ENCODE assay signal across 1 cellular context in genomic region chr17:43547189-43547550, GRCh38.
TF ChIP-seq lines count a peak whose summit lies in the region.

No MANE protein-coding gene starts in this region.

TF ChIP-seq in H1, 55 proteins besides CTCF, POLR2A, EP300 and RAD21 (continued from another document):
- TF ChIP-seq CEBPB (IDR thresholded peaks at IDR 0.05; ENCODE audit: low read depth, low read length): no peak
- no peak for TF ChIP-seq JUN (IDR thresholded peaks at IDR 0.05; ENCODE audit: low read depth, low read length)
- TF ChIP-seq MAX (IDR thresholded peaks at IDR 0.05): no peak
- no peak for TF ChIP-seq POU5F1 (IDR thresholded peaks at IDR 0.05; ENCODE audit: low read depth, low read length)
- no peak for TF ChIP-seq ATF3 (IDR thresholded peaks at IDR 0.05; ENCODE audit: insufficient read depth, low read depth, low read length)
- TF ChIP-seq PHF8 (conservative IDR thresholded peaks at IDR 0.05; ENCODE audit: low read depth, low read length): no peak
- TF ChIP-seq GABPA (IDR thresholded peaks at IDR 0.05; ENCODE audit: borderline replicate concordance, insufficient read depth, low read length): no peak
- TF ChIP-seq KDM5A (IDR thresholded peaks at IDR 0.05; ENCODE audit: low read length): no peak
- TF ChIP-seq ASH2L (IDR thresholded peaks at IDR 0.05; ENCODE audit: low read length): no peak
